Comparison of ENCODE assay signal across 9 cellular contexts in genomic region chr2:11743531-11743815, GRCh38. TPM values are rescaled to one million over a fixed set of nuclear protein-coding genes. Genes with fewer than 3 reads are reported as not detected.
DNase-seq lines count a peak whose midpoint lies in the region; ATAC-seq, FAIRE-seq and TF ChIP-seq lines count a peak whose summit lies in the region.
"Had no signal": no experiment of that assay in that cellular context is flagged by ENCODE, and none has a peak within 500 bp of the region (broad histone marks: within the 10 kb centered on the region; RNA-seq: fewer than 3 reads in every experiment).

No MANE protein-coding gene starts in this region.

- WGBS in heart left ventricle, 4 donors: 68 to 82% (median 77%) methylated on average over 6 to 7 of the region's 7 CpGs
- 61 to 68% methylated on average over 7 of the region's 7 CpGs for WGBS in tibial nerve, 2 donors

- TF ChIP-seq POLR2A in heart left ventricle (IDR thresholded peaks at IDR 0.05) (no peak), tibial nerve (IDR thresholded peaks at IDR 0.05) (no peak)

- DNase-seq in heart left ventricle: peak in 1 of 5 donors; percentile 32
- no peak for DNase-seq in Right ventricle myocardium superior
- no peak for DNase-seq in left lung
- no peak for DNase-seq in tibial nerve (ENCODE audit: low spot score in 2 of 2)
- no peak for DNase-seq in NCI-H526 (lab: John Stamatoyannopoulos, UW)
- DNase-seq in foreskin melanocyte: no peak
- DNase-seq in RCC 7860 (ENCODE audit: low spot score): no peak

- H3K9me3 Mint-ChIP-seq in activated T-helper 17 cell treated with anti-CD3 and anti-CD28 coated beads, Interleukin-2, amount 50 U/mL, for 72 hours: no peaks in the 10 kb centered on the region

- no peak for TF ChIP-seq EP300 in tibial nerve (IDR thresholded peaks at IDR 0.05)

- TF ChIP-seq CTCF in heart left ventricle (IDR thresholded peaks at IDR 0.05): no peak
- no peak for TF ChIP-seq CTCF in left lung (IDR thresholded peaks at IDR 0.05)
- no peak for TF ChIP-seq CTCF in tibial nerve (IDR thresholded peaks at IDR 0.05)

- H3K36me3 ChIP-seq in heart left ventricle: no peaks in the 10 kb centered on the region
- H3K36me3 ChIP-seq in left lung: no peaks in the 10 kb centered on the region
- H3K36me3 ChIP-seq in tibial nerve: no peaks in the 10 kb centered on the region

- no peaks in the 10 kb centered on the region for H3K36me3 Mint-ChIP-seq in activated T-helper 17 cell treated with anti-CD3 and anti-CD28 coated beads, Interleukin-2, amount 50 U/mL, for 72 hours (ENCODE audit: low read depth)

- H3K4me1 Mint-ChIP-seq in activated T-helper 17 cell treated with anti-CD3 and anti-CD28 coated beads, Interleukin-2, amount 50 U/mL, for 72 hours: peaks cover 29% of the 10 kb centered on the region

- intact Hi-C loops in heart left ventricle (cut with DNase I) (loop anchor here in 5 of 10 donors (2.0 to 5.0 kb wide), 3 partner anchors 34 to 41 kb away; no protein-coding TSS in a partner anchor), Right ventricle myocardium superior (cut with DNase I) (no loop called here), left lung (cut with DNase I) (no loop called here)

- H3K9me3 ChIP-seq in heart left ventricle: no peaks in the 10 kb centered on the region
- H3K9me3 ChIP-seq in left lung: no peaks in the 10 kb centered on the region
- H3K9me3 ChIP-seq in tibial nerve: no peaks in the 10 kb centered on the region

- no peaks in the 10 kb centered on the region for H3K27me3 Mint-ChIP-seq in activated T-helper 17 cell treated with anti-CD3 and anti-CD28 coated beads, Interleukin-2, amount 50 U/mL, for 72 hours

- H3K27me3 ChIP-seq in heart left ventricle: no peaks in the 10 kb centered on the region
- peaks cover 0 to 4% of the 10 kb centered on the region in 2 donors for H3K27me3 ChIP-seq in left lung
- no peaks in the 10 kb centered on the region for H3K27me3 ChIP-seq in tibial nerve

- H3K4me3 Mint-ChIP-seq in activated T-helper 17 cell treated with anti-CD3 and anti-CD28 coated beads, Interleukin-2, amount 50 U/mL, for 72 hours: peak overlapping the region; percentile 87

- H3K4me3 ChIP-seq in heart left ventricle (no peak overlapping the region), left lung (no peak overlapping the region), tibial nerve (no peak overlapping the region)
- H3K4me3 ChIP-seq: SK-N-MC had no signal

- H3K27ac Mint-ChIP-seq in activated T-helper 17 cell treated with anti-CD3 and anti-CD28 coated beads, Interleukin-2, amount 50 U/mL, for 72 hours: peak overlapping the region; percentile 90

- peak overlapping the region in 7 of 12 donors; percentile 6 to 78 (median 63) for H3K27ac ChIP-seq in heart left ventricle
- H3K27ac ChIP-seq in left lung: peak overlapping the region; percentile 80 to 85
- peak overlapping the region; percentile 74 to 97 (median 85) for H3K27ac ChIP-seq in tibial nerve
- H3K27ac ChIP-seq: SK-N-MC had no signal

- FAIRE-seq in RCC 7860 (lab: Jason Lieb, UNC): no peak

- ATAC-seq in heart left ventricle (no peak), Right ventricle myocardium superior (ENCODE audit: poor library complexity) (no peak), left lung (no peak)
- no peak for ATAC-seq in activated T-helper 17 cell treated with anti-CD3 and anti-CD28 coated beads, Interleukin-2, amount 50 U/mL, for 72 hours (replicated peaks)

- H3K4me1 ChIP-seq in heart left ventricle (peaks cover 9 to 53% (median 28%) of the 10 kb centered on the region in 12 donors), left lung (peaks cover 19 to 60% of the 10 kb centered on the region in 2 donors), tibial nerve (peaks cover 0 to 62% (median 28%) of the 10 kb centered on the region in 4 donors)

RNA-seq across cellular contexts. Expression of gene LPIN1, which starts 3.0 kb away (rescaled TPM):
- 10 to 100 TPM; 24.3 to 54.8 (median 43.8) TPM for total RNA-seq in heart left ventricle
- 10 to 100 TPM; 15.0 to 57.1 TPM for polyA plus RNA-seq in heart left ventricle
- 62.4 TPM for total RNA-seq in Right ventricle myocardium superior
- total RNA-seq in activated T-helper 17 cell treated with anti-CD3 and anti-CD28 coated beads, Interleukin-2, amount 50 U/mL, for 72 hours: 10 to 100 TPM; 59.0 to 69.2 TPM
- total RNA-seq in left lung: 10 to 100 TPM; 33.1 to 47.2 TPM
- total RNA-seq in tibial nerve: 100 to 1,000 TPM; 170 to 202 (median 172) TPM
